Comparison of ENCODE assay signal across 1 cellular context in genomic region chr22:26514419-26515161, GRCh38.
TF ChIP-seq lines count a peak whose summit lies in the region.

No MANE protein-coding gene starts in this region.

TF ChIP-seq in HepG2, 621 proteins besides CTCF, POLR2A, EP300 and RAD21:
- TF ChIP-seq ZNF629 (CRISPR knock-in tag; conservative IDR thresholded peaks at IDR 0.05) (peak; percentile 63; the same call in 1 of the 2 replicates), RFXANK (CRISPR knock-in tag; IDR thresholded peaks at IDR 0.05) (no peak)
